ENCODE assay signal across 15 cellular contexts in the genomic region with DNA sequence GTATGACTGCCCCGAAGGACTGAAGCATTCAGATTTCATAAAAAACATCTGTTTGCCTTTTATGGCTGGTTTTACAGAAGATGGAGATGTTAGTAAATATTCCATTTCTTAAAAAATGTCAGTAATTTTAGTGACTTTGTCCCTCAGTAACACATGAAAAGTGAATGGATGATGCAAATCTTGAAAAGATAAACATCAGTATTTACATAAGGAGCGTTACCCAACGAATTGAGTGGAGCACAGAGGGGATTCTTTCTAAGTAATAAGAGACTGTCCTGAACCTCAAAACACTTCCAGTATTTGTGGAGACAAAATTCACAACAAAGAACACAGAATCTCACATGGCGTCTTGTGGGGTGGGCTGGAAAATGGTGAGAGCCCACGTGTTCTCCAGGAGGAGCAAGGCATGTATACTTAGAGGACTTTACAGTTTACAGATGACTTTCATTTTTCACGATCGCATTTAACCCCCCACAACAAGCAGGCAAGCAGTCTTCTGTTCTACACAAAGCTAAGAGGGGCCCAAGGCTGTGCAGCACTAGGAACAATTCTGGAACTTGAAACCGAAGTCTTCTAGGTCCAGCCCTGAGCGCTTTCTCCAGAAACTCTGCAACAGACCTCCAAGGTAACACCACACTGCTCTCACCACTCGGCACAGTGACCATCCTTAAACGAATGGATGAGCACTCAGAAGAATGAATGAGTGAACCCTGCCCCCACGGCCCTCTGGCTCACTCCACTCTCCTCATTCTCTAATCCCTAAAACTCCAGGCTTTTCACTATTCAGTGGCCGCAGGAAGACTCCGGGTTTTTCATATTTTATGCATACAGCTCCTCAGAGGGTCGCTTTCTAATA.
"Had no signal": no experiment of that assay in that cellular context is flagged by ENCODE, and none has a peak within 500 bp of the region (broad histone marks: within the 10 kb centered on the region; RNA-seq: fewer than 3 reads in every experiment).

No MANE protein-coding gene starts in this region.

- H3K4me1 ChIP-seq: adrenal gland, sigmoid colon, stomach had no signal

- H3K27ac ChIP-seq: adrenal gland, epithelial cell of prostate, sigmoid colon, stomach, WERI-Rb-1 had no signal

- H3K27me3 ChIP-seq: adrenal gland, sigmoid colon had no signal

- ATAC-seq: stimulated activated effector memory CD8-positive, alpha-beta T cell treated with anti-CD3 and anti-CD28 coated beads, Interleukin-12 subunit alpha, Interleukin-12 subunit beta, amount 100 ng/mL, for 72 hours had no signal

- H3K4me3 ChIP-seq: adrenal gland, sigmoid colon, stomach had no signal

- H3K9me3 Mint-ChIP-seq: activated naive CD4-positive, alpha-beta T cell treated with anti-CD3 and anti-CD28 coated beads, Interleukin-2, amount 50 U/mL, for 24 hours; type B pancreatic cell had no signal

- H3K4me3 Mint-ChIP-seq: activated naive CD4-positive, alpha-beta T cell treated with anti-CD3 and anti-CD28 coated beads, Interleukin-2, amount 50 U/mL, for 24 hours; memory B cell; stimulated activated effector memory CD8-positive, alpha-beta T cell treated with anti-CD3 and anti-CD28 coated beads, Interleukin-12 subunit alpha, Interleukin-12 subunit beta, amount 100 ng/mL, for 72 hours; type B pancreatic cell had no signal

- H3K27me3 Mint-ChIP-seq: activated naive CD4-positive, alpha-beta T cell treated with anti-CD3 and anti-CD28 coated beads, Interleukin-2, amount 50 U/mL, for 24 hours; memory B cell had no signal

- H3K36me3 ChIP-seq: adrenal gland, sigmoid colon, stomach, WERI-Rb-1 had no signal

- FAIRE-seq: frontal cortex had no signal

- DNase-seq: activated CD4-positive, alpha-beta T cell treated with anti-CD3 and anti-CD28 coated beads, Interleukin-2, amount 50 U/mL, for 48 hours; activated gamma-delta T cell; adrenal gland; kidney glomerular epithelial cell; left ventricle myocardium superior; stimulated activated CD4-positive, alpha-beta T cell treated with anti-CD3 and anti-CD28 coated beads, Interleukin-4, amount 100 ng/mL, for 24 hours; stomach; WERI-Rb-1 had no signal

- H3K27ac Mint-ChIP-seq: activated naive CD4-positive, alpha-beta T cell treated with anti-CD3 and anti-CD28 coated beads, Interleukin-2, amount 50 U/mL, for 24 hours; memory B cell; stimulated activated effector memory CD8-positive, alpha-beta T cell treated with anti-CD3 and anti-CD28 coated beads, Interleukin-12 subunit alpha, Interleukin-12 subunit beta, amount 100 ng/mL, for 72 hours; type B pancreatic cell had no signal

- H3K36me3 Mint-ChIP-seq: activated naive CD4-positive, alpha-beta T cell treated with anti-CD3 and anti-CD28 coated beads, Interleukin-2, amount 50 U/mL, for 24 hours; memory B cell; stimulated activated effector memory CD8-positive, alpha-beta T cell treated with anti-CD3 and anti-CD28 coated beads, Interleukin-12 subunit alpha, Interleukin-12 subunit beta, amount 100 ng/mL, for 72 hours; type B pancreatic cell had no signal

- H3K9me3 ChIP-seq: adrenal gland, sigmoid colon, stomach had no signal
